Comparison of ENCODE assay signal across 26 cellular contexts in the genomic region with DNA sequence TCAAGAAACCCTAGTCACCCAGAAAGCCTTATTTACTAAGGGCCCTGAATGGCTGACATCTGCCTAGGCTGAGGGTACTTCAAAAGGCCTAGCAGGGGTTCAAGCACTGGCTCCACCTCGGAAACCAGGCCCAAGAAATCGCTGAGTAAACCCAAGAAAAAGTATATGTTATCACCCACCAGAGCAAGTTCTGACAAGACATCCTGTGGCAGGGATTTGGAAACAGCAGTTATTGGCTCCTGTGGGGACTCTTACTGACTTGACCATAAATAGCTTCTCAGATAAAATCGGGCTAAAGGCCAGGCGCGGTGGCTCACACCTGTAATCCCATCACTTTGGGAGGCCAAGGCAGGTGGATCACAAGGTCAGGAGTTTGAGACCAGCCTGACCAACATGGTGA. TPM values are rescaled to one million over a fixed set of nuclear protein-coding genes. Genes with fewer than 3 reads are reported as not detected.
"Had no signal": no experiment of that assay in that cellular context is flagged by ENCODE, and none has a peak within 500 bp of the region (broad histone marks: within the 10 kb centered on the region; RNA-seq: fewer than 3 reads in every experiment).

No MANE protein-coding gene starts in this region.

- H3K36me3 Mint-ChIP-seq: activated naive CD4-positive, alpha-beta T cell treated with anti-CD3 and anti-CD28 coated beads, Interleukin-2, amount 50 U/mL, for 72 hours had no signal

- DNase-seq: activated CD4-positive, alpha-beta T cell treated with anti-CD3 and anti-CD28 coated beads, Interleukin-2, amount 50 U/mL, for 4 hours; activated gamma-delta T cell treated with Interleukin-2 at 50 U/mL for 16 hours; adrenal gland; dermis blood vessel endothelial cell; effector memory CD4-positive, alpha-beta T cell; foreskin melanocyte; glutamatergic neuron; hippocampal formation; islet precursor cell; mesendoderm; naive thymus-derived CD8-positive, alpha-beta T cell; ovary; right lobe of liver; small intestine; stimulated activated CD4-positive, alpha-beta T cell treated with anti-CD3 and anti-CD28 coated beads, Interleukin-15, amount 100 ng/mL, for 24 hours; stimulated activated CD4-positive, alpha-beta T cell treated with anti-CD3 and anti-CD28 coated beads, Interleukin-2, amount 100 ng/mL, for 48 hours; testis; WERI-Rb-1 had no signal

- ATAC-seq: activated naive CD4-positive, alpha-beta T cell treated with anti-CD3 and anti-CD28 coated beads, Interleukin-2, amount 50 U/mL, for 72 hours; naive thymus-derived CD8-positive, alpha-beta T cell; right lobe of liver had no signal

- H3K9me3 ChIP-seq: adrenal gland, ovary, right lobe of liver, testis had no signal

- H3K4me3 Mint-ChIP-seq: naive thymus-derived CD8-positive, alpha-beta T cell; type B pancreatic cell had no signal

- H3K9me3 Mint-ChIP-seq: activated naive CD4-positive, alpha-beta T cell treated with anti-CD3 and anti-CD28 coated beads, Interleukin-2, amount 50 U/mL, for 72 hours; naive thymus-derived CD8-positive, alpha-beta T cell; type B pancreatic cell had no signal

- H3K27me3 ChIP-seq: adrenal gland, ovary, right lobe of liver, testis had no signal

- H3K27me3 Mint-ChIP-seq: naive thymus-derived CD8-positive, alpha-beta T cell; type B pancreatic cell had no signal

- H3K27ac ChIP-seq: adrenal gland, ovary, right lobe of liver, testis, WERI-Rb-1 had no signal

- H3K27ac Mint-ChIP-seq: type B pancreatic cell had no signal

- H3K36me3 ChIP-seq: adrenal gland, ovary, right lobe of liver had no signal

- H3K4me3 ChIP-seq: adrenal gland, ovary, right lobe of liver, testis had no signal

RNA-seq across cellular contexts. Expression of gene AGRP, which starts 14.6 kb away (rescaled TPM):
- total RNA-seq: astrocyte; chondrocyte; dermis blood vessel endothelial cell; endothelial cell of umbilical vein; fibroblast of lung; liver; naive thymus-derived CD8-positive, alpha-beta T cell; pulmonary artery endothelial cell; right lobe of liver had no signal

RNA-seq across cellular contexts. Expression of gene HSD11B2, which starts 37.8 kb away (rescaled TPM):
- total RNA-seq: astrocyte; dermis blood vessel endothelial cell; endothelial cell of umbilical vein; fibroblast of lung; naive thymus-derived CD8-positive, alpha-beta T cell; pulmonary artery endothelial cell had no signal
